ENCODE assay signal across 9 cellular contexts in the genomic region with DNA sequence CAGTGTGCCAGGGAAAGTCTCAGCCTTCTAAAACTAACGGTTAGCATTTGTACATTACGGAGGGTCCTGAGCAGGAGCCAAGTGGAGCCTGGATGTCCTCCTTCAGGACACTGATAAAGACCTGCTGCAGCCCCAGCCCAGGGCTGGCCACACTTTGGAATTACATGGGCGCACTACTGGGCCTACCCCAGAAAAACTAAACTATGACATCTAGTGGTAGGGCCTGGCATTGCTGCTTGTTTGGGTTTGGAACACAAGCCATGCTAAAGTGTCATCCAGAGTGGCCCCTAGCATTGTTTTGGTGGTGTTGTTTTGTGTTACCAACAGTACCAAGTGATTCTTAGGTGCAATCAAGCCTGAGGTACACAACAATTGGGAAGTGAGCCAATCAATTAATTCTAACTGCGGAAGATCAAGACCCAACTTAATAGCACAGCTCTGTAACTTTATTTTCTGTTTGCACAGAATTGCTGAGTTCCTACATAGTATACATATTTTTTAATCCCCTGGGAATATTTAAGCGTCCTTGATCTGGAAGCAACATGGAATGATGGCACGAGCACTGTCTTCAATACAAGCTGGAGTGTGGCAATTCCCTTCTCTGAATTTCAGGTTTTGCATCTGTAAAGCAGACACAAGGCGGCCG.
A peak's percentile ranks its signal among the peaks of the same experiment; 100 is the strongest.
DNase-seq lines count a peak whose midpoint lies in the region; ATAC-seq, FAIRE-seq and TF ChIP-seq lines count a peak whose summit lies in the region.
"Had no signal": no experiment of that assay in that cellular context is flagged by ENCODE, and none has a peak within 500 bp of the region (broad histone marks: within the 10 kb centered on the region; RNA-seq: fewer than 3 reads in every experiment).

No MANE protein-coding gene starts in this region.

- H3K4me1 Mint-ChIP-seq in CD14-positive monocyte: no peaks in the 10 kb centered on the region
- no peaks in the 10 kb centered on the region for H3K4me1 Mint-ChIP-seq in activated naive CD8-positive, alpha-beta T cell treated with anti-CD3 and anti-CD28 coated beads, Interleukin-2, amount 10 ng/mL, durations not matched to agents 7 days and 5 days

- H3K4me3 Mint-ChIP-seq in CD14-positive monocyte: no peak overlapping the region
- H3K4me3 Mint-ChIP-seq in activated naive CD8-positive, alpha-beta T cell treated with anti-CD3 and anti-CD28 coated beads, Interleukin-2, amount 10 ng/mL, durations not matched to agents 7 days and 5 days: no peak overlapping the region
- H3K4me3 Mint-ChIP-seq: T-cell had no signal

- H3K27me3 Mint-ChIP-seq in CD14-positive monocyte (ENCODE audit: low read depth in 3 of 3): peaks cover 2 to 5% (median 3%) of the 10 kb centered on the region in 3 donors
- H3K27me3 Mint-ChIP-seq in activated naive CD8-positive, alpha-beta T cell treated with anti-CD3 and anti-CD28 coated beads, Interleukin-2, amount 10 ng/mL, durations not matched to agents 7 days and 5 days: peaks cover 2% of the 10 kb centered on the region

- H3K27ac Mint-ChIP-seq in CD14-positive monocyte: no peak overlapping the region
- H3K27ac Mint-ChIP-seq in activated naive CD8-positive, alpha-beta T cell treated with anti-CD3 and anti-CD28 coated beads, Interleukin-2, amount 10 ng/mL, durations not matched to agents 7 days and 5 days: no peak overlapping the region
- H3K27ac Mint-ChIP-seq: T-cell had no signal

- intact Hi-C loops in CD14-positive monocyte (cut with micrococcal nuclease) (no loop called here), left ventricle myocardium superior (cut with micrococcal nuclease) (loop anchor here (5.0 kb wide), 1 partner anchor 277 kb away; no protein-coding TSS in a partner anchor)

- POLR2A ChIA-PET in activated naive CD8-positive, alpha-beta T cell treated with anti-CD3 and anti-CD28 coated beads, Interleukin-2, amount 10 ng/mL, durations not matched to agents 7 days and 5 days (lab: Charles Lee): no interaction called here

- ATAC-seq in activated naive CD8-positive, alpha-beta T cell treated with anti-CD3 and anti-CD28 coated beads, Interleukin-2, amount 10 ng/mL, durations not matched to agents 7 days and 5 days (ENCODE audit: low read depth): no peak
- ATAC-seq in left ventricle myocardium superior (peak; percentile 91), GM19455 (IDR thresholded peaks at IDR 0.05; ENCODE audit: unreplicated experiment) (no peak)
- no peak for ATAC-seq in activated CD4-positive, CD25-positive, alpha-beta regulatory T cell treated with anti-CD3 and anti-CD28 coated beads, Interleukin-2, amount 50 U/mL, for 24 hours
- ATAC-seq: T-cell had no signal

- peak; percentile 76 for TF ChIP-seq CTCF in CD14-positive monocyte (IDR thresholded peaks at IDR 0.05)

- H3K9me3 Mint-ChIP-seq in CD14-positive monocyte: no peaks in the 10 kb centered on the region
- H3K9me3 Mint-ChIP-seq in activated naive CD8-positive, alpha-beta T cell treated with anti-CD3 and anti-CD28 coated beads, Interleukin-2, amount 10 ng/mL, durations not matched to agents 7 days and 5 days: no peaks in the 10 kb centered on the region

- H3K36me3 Mint-ChIP-seq in CD14-positive monocyte: no peaks in the 10 kb centered on the region
- no peaks in the 10 kb centered on the region for H3K36me3 Mint-ChIP-seq in activated naive CD8-positive, alpha-beta T cell treated with anti-CD3 and anti-CD28 coated beads, Interleukin-2, amount 10 ng/mL, durations not matched to agents 7 days and 5 days
- H3K36me3 Mint-ChIP-seq: T-cell had no signal

- no peak for DNase-seq in CD14-positive monocyte (ENCODE audit: low spot score)
- peak; percentile 36 for DNase-seq in GM18507 (ENCODE audit: extremely low spot score, insufficient read length, low read depth)
- DNase-seq in NCI-H2171 (lab: John Stamatoyannopoulos, UW): peak; percentile 11
- peak; percentile 30 for DNase-seq in activated naive CD8-positive, alpha-beta T cell treated with anti-CD3 and anti-CD28 coated beads, Interleukin-2, amount 10 ng/mL, durations not matched to agents 7 days and 5 days
- DNase-seq in left ventricle myocardium superior: peak; percentile 69
- peak; percentile 56 for DNase-seq in renal cortical epithelial cell (ENCODE audit: low read depth)

- FAIRE-seq in GM18507 (lab: Jason Lieb, UNC): peak; percentile 82
